In genomic region chr3:48446043-48446424, GRCh38 we compare ENCODE assay signal across 9 cellular contexts. TPM values are rescaled to one million over a fixed set of nuclear protein-coding genes. Genes with fewer than 3 reads are reported as not detected.
DNase-seq lines count a peak whose midpoint lies in the region; ATAC-seq, FAIRE-seq and TF ChIP-seq lines count a peak whose summit lies in the region.
"Had no signal": no experiment of that assay in that cellular context is flagged by ENCODE, and none has a peak within 500 bp of the region (broad histone marks: within the 10 kb centered on the region; RNA-seq: fewer than 3 reads in every experiment).

No MANE protein-coding gene starts in this region.

- H3K27me3 Mint-ChIP-seq in central memory CD8-positive, alpha-beta T cell: no peaks in the 10 kb centered on the region

- 15% methylated on average over 6 of the region's 6 CpGs for WGBS in A549 (ENCODE audit: missing lambda C conversion rate)

- H3K4me3 ChIP-seq in A549 (peak overlapping the region; percentile 67), HUES6 (ENCODE audit: low read depth, low read length) (peak overlapping the region; percentile 100), mucosa of stomach (ENCODE audit: low read length) (peak overlapping the region; percentile 80)

- FAIRE-seq in A549 (lab: Jason Lieb, UNC) (no peak), H54 (lab: Jason Lieb, UNC) (no peak)
- FAIRE-seq: TTC549 had no signal

- H3K27ac Mint-ChIP-seq in central memory CD8-positive, alpha-beta T cell (ENCODE audit: low read depth): peak overlapping the region; percentile 87

- peaks cover 34% of the 10 kb centered on the region for H3K4me1 Mint-ChIP-seq in central memory CD8-positive, alpha-beta T cell

- no peak for TF ChIP-seq RAD21 in A549 (conservative IDR thresholded peaks at IDR 0.05 in 1 of 2, IDR thresholded peaks at IDR 0.05 in 1 of 2)

- H3K36me3 ChIP-seq in HUES6 (ENCODE audit: control insufficient read depth, insufficient read depth, low read length): peaks cover 43% of the 10 kb centered on the region
- no peaks in the 10 kb centered on the region for H3K36me3 ChIP-seq in mucosa of stomach (ENCODE audit: control insufficient read depth, insufficient read depth, low read length)

- no peak for DNase-seq in A549 (ENCODE audit: low read depth in 1 of 2, low spot score in 1 of 2)
- DNase-seq in central memory CD8-positive, alpha-beta T cell (ENCODE audit: low spot score in 2 of 2): no peak
- DNase-seq in NCI-H510A (lab: John Stamatoyannopoulos, UW): no peak
- DNase-seq in H54 (ENCODE audit: insufficient read length, low spot score): no peak
- no peak for DNase-seq in H4 (ENCODE audit: low spot score)

- H3K9me3 ChIP-seq in A549 (no peaks in the 10 kb centered on the region), HUES6 (ENCODE audit: control insufficient read depth, insufficient read depth, low read depth, low read length) (no peaks in the 10 kb centered on the region), mucosa of stomach (ENCODE audit: control insufficient read depth, low read length) (no peaks in the 10 kb centered on the region)

- H3K27me3 ChIP-seq in HUES6 (ENCODE audit: control insufficient read depth, insufficient read depth, low read length) (no peaks in the 10 kb centered on the region), mucosa of stomach (ENCODE audit: control insufficient read depth, insufficient read depth, low read length) (no peaks in the 10 kb centered on the region)

- no peak for TF ChIP-seq EP300 in A549 (IDR thresholded peaks at IDR 0.05)

- H3K4me1 ChIP-seq in A549 (peaks cover 24% of the 10 kb centered on the region), HUES6 (ENCODE audit: control insufficient read depth, insufficient read depth, low read length) (peaks cover 17% of the 10 kb centered on the region; the same call in 1 of the 2 replicates), mucosa of stomach (ENCODE audit: control insufficient read depth, insufficient read depth, low read length) (peaks cover 13% of the 10 kb centered on the region)

- H3K27ac ChIP-seq in A549: peak overlapping the region; percentile 86 to 97
- H3K27ac ChIP-seq in HUES6 (ENCODE audit: low read depth, low read length): peak overlapping the region; percentile 70; the same call in 1 of the 2 replicates

- POLR2A ChIA-PET in A549 (lab: Yijun Ruan, JAX): interaction anchor here (0.9 to 1.8 kb wide), 8 partner anchors 10 to 108 kb away, joined by 3 to 8 read pairs (median 3); no protein-coding TSS in a partner anchor

- H3K4me3 Mint-ChIP-seq in central memory CD8-positive, alpha-beta T cell: peak overlapping the region; percentile 92

- H3K9me3 Mint-ChIP-seq in central memory CD8-positive, alpha-beta T cell: no peaks in the 10 kb centered on the region

- peak overlapping the region; percentile 88 for H3K4me2 ChIP-seq in A549

- peak overlapping the region; percentile 96 for H3K9ac ChIP-seq in HUES6 (ENCODE audit: low read length)
- peak overlapping the region; percentile 80 for H3K9ac ChIP-seq in mucosa of stomach (ENCODE audit: low read length)

- no peak for TF ChIP-seq CTCF in A549 (IDR thresholded peaks at IDR 0.05)

- TF ChIP-seq POLR2A in A549 (IDR thresholded peaks at IDR 0.05; ENCODE audit: low read length) (no peak), H54 (IDR thresholded peaks at IDR 0.05; ENCODE audit: low read depth, low read length) (no peak)

- ATAC-seq in A549: peak; percentile 6 to 30; a peak in 3 of 6 replicates
- ATAC-seq in central memory CD8-positive, alpha-beta T cell (replicated peaks; ENCODE audit: extremely low read depth, poor library complexity, severe bottlenecking): no peak
- no peak for ATAC-seq in HG02840 (IDR thresholded peaks at IDR 0.05; ENCODE audit: low FRiP score, unreplicated experiment)

- peaks cover 44% of the 10 kb centered on the region for H3K36me3 Mint-ChIP-seq in central memory CD8-positive, alpha-beta T cell (ENCODE audit: insufficient read depth)

- CTCF ChIA-PET in A549 (lab: Yijun Ruan, JAX): interaction anchor here (1.1 to 3.6 kb wide), 9 partner anchors 10 to 251 kb away, joined by 3 to 32 read pairs (median 4); no protein-coding TSS in a partner anchor

TF ChIP-seq in A549, 52 proteins besides CTCF, POLR2A, EP300 and RAD21:
- no peak for TF ChIP-seq RNF2 (IDR thresholded peaks at IDR 0.05; ENCODE audit: borderline replicate concordance, low read depth)

RNA-seq across cellular contexts. Expression of gene ATRIP, which starts 0.5 kb away (rescaled TPM):
- 8.5 and 9.4 TPM in 2 replicates for polyA plus RNA-seq in A549 (2011; rRNA removed)
- polyA plus RNA-seq in A549 (2012; cell fraction: cytosol; rRNA removed): 8.6 and 8.9 TPM in 2 replicates
- polyA plus RNA-seq in A549 (2012; cell fraction: nucleus; rRNA removed): 21.4 and 21.5 TPM in 2 replicates
- 5.8 to 6.6 TPM (median 6.1 TPM) in 3 replicates for polyA plus RNA-seq in A549 (2017; fragmentation: RNase III; extraction: RNeasy Plus Mini Kit Qiagen cat#74134 plus additional on column Dnase treatment)
- polyA minus RNA-seq in A549 (2011; rRNA and poly(A)+ RNA removed): 12.5 and 13.1 TPM in 2 replicates
- total RNA-seq in H4 (2014; rRNA removed; shearing (Covaris generic)): 5.3 and 5.7 TPM in 2 replicates

RNA-seq across cellular contexts. Expression of gene TMA7, which starts 6.0 kb away (rescaled TPM):
- polyA plus RNA-seq in A549 (2011; rRNA removed) (139 and 303 TPM in 2 replicates), A549 (2017; fragmentation: RNase III; extraction: RNeasy Plus Mini Kit Qiagen cat#74134 plus additional on column Dnase treatment) (417 to 485 TPM (median 420 TPM) in 3 replicates)
- 117 and 193 TPM in 2 replicates for polyA plus RNA-seq in A549 (2012; cell fraction: cytosol; rRNA removed)
- 29.3 and 61.3 TPM in 2 replicates for polyA plus RNA-seq in A549 (2012; cell fraction: nucleus; rRNA removed)
- polyA minus RNA-seq in A549 (2011; rRNA and poly(A)+ RNA removed): 10.5 and 15.8 TPM in 2 replicates
- total RNA-seq in H4 (2014; rRNA removed; shearing (Covaris generic)): 502 and 627 TPM in 2 replicates

RNA-seq across cellular contexts. Expression of gene CCDC51, which starts 6.1 kb away (rescaled TPM):
- polyA plus RNA-seq in A549 (2011; rRNA removed) (19.8 and 22.9 TPM in 2 replicates), A549 (2017; fragmentation: RNase III; extraction: RNeasy Plus Mini Kit Qiagen cat#74134 plus additional on column Dnase treatment) (24.6 to 26.7 TPM (median 25.7 TPM) in 3 replicates)
- 26.0 and 26.1 TPM in 2 replicates for polyA plus RNA-seq in A549 (2012; cell fraction: cytosol; rRNA removed)
- polyA plus RNA-seq in A549 (2012; cell fraction: nucleus; rRNA removed): 17.5 and 19.2 TPM in 2 replicates
- 11.1 and 14.0 TPM in 2 replicates for polyA minus RNA-seq in A549 (2011; rRNA and poly(A)+ RNA removed)
- total RNA-seq in H4 (2014; rRNA removed; shearing (Covaris generic)): 23.3 and 28.6 TPM in 2 replicates

RNA-seq across cellular contexts. Expression of gene PLXNB1, which starts 16.1 kb away (rescaled TPM):
- 10.0 and 12.6 TPM in 2 replicates for polyA plus RNA-seq in A549 (2011; rRNA removed)
- 11.8 and 15.0 TPM in 2 replicates for polyA plus RNA-seq in A549 (2012; cell fraction: cytosol; rRNA removed)
- polyA plus RNA-seq in A549 (2012; cell fraction: nucleus; rRNA removed): 87.1 and 98.2 TPM in 2 replicates
- polyA plus RNA-seq in A549 (2017; fragmentation: RNase III; extraction: RNeasy Plus Mini Kit Qiagen cat#74134 plus additional on column Dnase treatment): 16.7 to 20.9 TPM (median 20.5 TPM) in 3 replicates
- 27.0 and 33.1 TPM in 2 replicates for polyA minus RNA-seq in A549 (2011; rRNA and poly(A)+ RNA removed)
- 4.3 and 9.6 TPM in 2 replicates for total RNA-seq in H4 (2014; rRNA removed; shearing (Covaris generic))

RNA-seq across cellular contexts. Expression of gene SHISA5, which starts 57.9 kb away (rescaled TPM):
- polyA plus RNA-seq in A549 (2011; rRNA removed) (94.3 and 104 TPM in 2 replicates), A549 (2017; fragmentation: RNase III; extraction: RNeasy Plus Mini Kit Qiagen cat#74134 plus additional on column Dnase treatment) (86.8 to 90.1 TPM (median 87.5 TPM) in 3 replicates)
- polyA plus RNA-seq in A549 (2012; cell fraction: cytosol; rRNA removed): 150 and 186 TPM in 2 replicates
- polyA plus RNA-seq in A549 (2012; cell fraction: nucleus; rRNA removed): 107 and 157 TPM in 2 replicates
- 97.4 and 118 TPM in 2 replicates for polyA minus RNA-seq in A549 (2011; rRNA and poly(A)+ RNA removed)
- total RNA-seq in H4 (2014; rRNA removed; shearing (Covaris generic)): 100 and 108 TPM in 2 replicates

Comparison
In these comparisons a context has a peak if more than half of its experiments do, and no peak if none do; other contexts are left out.
1. ATAC-seq: peak in A549 (2 of 2); none in central memory CD8-positive, alpha-beta T cell (single experiment) and HG02840 (single experiment).
2. Peak in every context shown above with its lines, with median percentiles within 50 percentile points of each other: H3K4me3 ChIP-seq.